12 cellular contexts compared by ENCODE assay signal in the genomic region with DNA sequence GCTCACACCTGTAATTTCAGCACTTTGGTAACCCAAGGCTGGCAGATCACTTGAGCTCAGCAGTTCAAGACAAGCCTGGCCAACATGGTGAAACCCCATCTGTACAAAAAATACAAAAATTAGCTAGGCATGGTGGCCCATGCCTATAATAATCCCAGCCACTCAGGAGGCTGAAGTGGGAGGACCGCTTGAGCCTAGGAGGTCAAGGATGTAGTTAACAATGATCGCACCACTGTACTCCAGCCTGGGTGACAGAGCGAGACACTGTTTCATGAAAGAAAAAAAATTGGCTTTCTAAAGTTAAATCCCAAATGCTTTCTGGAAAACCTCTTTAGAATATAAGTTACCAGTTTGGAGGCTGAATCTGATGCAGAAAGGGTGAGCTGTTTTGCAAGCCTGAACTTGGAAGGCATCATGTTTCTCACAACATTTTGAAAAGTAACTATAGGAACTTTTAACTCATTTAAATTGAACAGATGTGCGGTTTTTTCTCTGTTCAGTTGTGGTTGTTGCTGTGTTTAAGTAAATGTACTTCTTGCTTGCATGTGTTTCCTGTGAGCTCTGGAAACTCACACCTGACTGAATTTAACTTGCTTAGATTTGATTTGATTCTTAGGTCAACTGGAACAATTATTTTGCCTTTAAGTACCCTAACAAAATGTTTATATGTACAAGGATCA. TPM values are rescaled to one million over a fixed set of nuclear protein-coding genes. Genes with fewer than 3 reads are reported as not detected.
DNase-seq lines count a peak whose midpoint lies in the region; ATAC-seq and TF ChIP-seq lines count a peak whose summit lies in the region.
"Had no signal": no experiment of that assay in that cellular context is flagged by ENCODE, and none has a peak within 500 bp of the region (broad histone marks: within the 10 kb centered on the region; RNA-seq: fewer than 3 reads in every experiment).

No MANE protein-coding gene starts in this region.

- intact Hi-C loops in natural killer cell (cut with micrococcal nuclease) (no loop called here), Right ventricle myocardium inferior (cut with DNase I) (no loop called here)

- H3K27ac ChIP-seq in thymus (ENCODE audit: low read depth): peak overlapping the region; percentile 84
- H3K27ac ChIP-seq: HL-60, pancreas had no signal

- 57% methylated on average over 4 of the region's 4 CpGs for WGBS in thymus

- H3K36me3 Mint-ChIP-seq in natural killer cell: no peaks in the 10 kb centered on the region
- no peaks in the 10 kb centered on the region for H3K36me3 Mint-ChIP-seq in natural killer cell treated with Interleukin-12 subunit alpha and Interleukin-12 subunit beta and Interleukin-15 and Interleukin-18, amount 100 ng/mL, for 72 hours
- H3K36me3 Mint-ChIP-seq in T-helper 2 cell treated with Interferon-gamma antibody and Interleukin-4, amounts not matched to agents 5 μg/mL and 100 μg/mL, for 36 hours (ENCODE audit: low read depth): no peaks in the 10 kb centered on the region

- no peak for DNase-seq in natural killer cell
- DNase-seq in natural killer cell treated with Interleukin-12 subunit alpha and Interleukin-12 subunit beta and Interleukin-15 and Interleukin-18, amount 100 ng/mL, for 72 hours (ENCODE audit: low spot score): no peak
- DNase-seq in T-helper 2 cell treated with Interferon-gamma antibody and Interleukin-4, amounts not matched to agents 5 μg/mL and 100 μg/mL, for 36 hours (ENCODE audit: low spot score): no peak
- no peak for DNase-seq in stimulated activated CD4-positive, alpha-beta T cell treated with anti-CD3 and anti-CD28 coated beads, Interleukin-4, amount 100 ng/mL, for 4 hours
- no peak for DNase-seq in SHP77 (lab: John Stamatoyannopoulos, UW)
- DNase-seq in Right ventricle myocardium inferior (ENCODE audit: missing footprints): no peak
- DNase-seq: AML-193, anterior cingulate cortex, pancreas had no signal

- H3K27me3 Mint-ChIP-seq in natural killer cell (ENCODE audit: low read depth in 2 of 2): no peaks in the 10 kb centered on the region
- no peaks in the 10 kb centered on the region for H3K27me3 Mint-ChIP-seq in natural killer cell treated with Interleukin-12 subunit alpha and Interleukin-12 subunit beta and Interleukin-15 and Interleukin-18, amount 100 ng/mL, for 72 hours
- no peaks in the 10 kb centered on the region for H3K27me3 Mint-ChIP-seq in T-helper 2 cell treated with Interferon-gamma antibody and Interleukin-4, amounts not matched to agents 5 μg/mL and 100 μg/mL, for 36 hours (ENCODE audit: low read depth)

- H3K4me1 ChIP-seq in thymus (ENCODE audit: control insufficient read depth, insufficient read depth, low read length): peaks cover 28% of the 10 kb centered on the region
- H3K4me1 ChIP-seq: pancreas had no signal

- H3K4me1 Mint-ChIP-seq in natural killer cell: peaks cover 7 to 16% of the 10 kb centered on the region in 2 donors
- peaks cover 0 to 7% of the 10 kb centered on the region in 2 donors for H3K4me1 Mint-ChIP-seq in natural killer cell treated with Interleukin-12 subunit alpha and Interleukin-12 subunit beta and Interleukin-15 and Interleukin-18, amount 100 ng/mL, for 72 hours (ENCODE audit: low read depth in 2 of 2)
- peaks cover 59% of the 10 kb centered on the region for H3K4me1 Mint-ChIP-seq in T-helper 2 cell treated with Interferon-gamma antibody and Interleukin-4, amounts not matched to agents 5 μg/mL and 100 μg/mL, for 36 hours (ENCODE audit: low read depth)

- no peaks in the 10 kb centered on the region for H3K27me3 ChIP-seq in thymus (ENCODE audit: control insufficient read depth, insufficient read depth)
- H3K27me3 ChIP-seq: pancreas had no signal

- H3K9me3 Mint-ChIP-seq in natural killer cell: no peaks in the 10 kb centered on the region
- H3K9me3 Mint-ChIP-seq in natural killer cell treated with Interleukin-12 subunit alpha and Interleukin-12 subunit beta and Interleukin-15 and Interleukin-18, amount 100 ng/mL, for 72 hours: no peaks in the 10 kb centered on the region
- no peaks in the 10 kb centered on the region for H3K9me3 Mint-ChIP-seq in T-helper 2 cell treated with Interferon-gamma antibody and Interleukin-4, amounts not matched to agents 5 μg/mL and 100 μg/mL, for 36 hours

- ATAC-seq in natural killer cell: peak in 1 of 3 donors; percentile 56
- ATAC-seq in natural killer cell treated with Interleukin-12 subunit alpha and Interleukin-12 subunit beta and Interleukin-15 and Interleukin-18, amount 100 ng/mL, for 72 hours: no peak
- peak; percentile 70 for ATAC-seq in HG02885 (IDR thresholded peaks at IDR 0.05; ENCODE audit: poor library complexity, unreplicated experiment)
- ATAC-seq in Right ventricle myocardium inferior: no peak
- ATAC-seq: pancreas had no signal

- no peak overlapping the region for H3K4me3 Mint-ChIP-seq in natural killer cell
- no peak overlapping the region for H3K4me3 Mint-ChIP-seq in natural killer cell treated with Interleukin-12 subunit alpha and Interleukin-12 subunit beta and Interleukin-15 and Interleukin-18, amount 100 ng/mL, for 72 hours
- peak overlapping the region; percentile 67 for H3K4me3 Mint-ChIP-seq in T-helper 2 cell treated with Interferon-gamma antibody and Interleukin-4, amounts not matched to agents 5 μg/mL and 100 μg/mL, for 36 hours

- no peaks in the 10 kb centered on the region for H3K9me3 ChIP-seq in thymus (ENCODE audit: control insufficient read depth)
- H3K9me3 ChIP-seq: pancreas had no signal

- peak overlapping the region; percentile 14 to 60 for H3K27ac Mint-ChIP-seq in natural killer cell
- no peak overlapping the region for H3K27ac Mint-ChIP-seq in natural killer cell treated with Interleukin-12 subunit alpha and Interleukin-12 subunit beta and Interleukin-15 and Interleukin-18, amount 100 ng/mL, for 72 hours
- H3K27ac Mint-ChIP-seq in T-helper 2 cell treated with Interferon-gamma antibody and Interleukin-4, amounts not matched to agents 5 μg/mL and 100 μg/mL, for 36 hours: peak overlapping the region; percentile 77

- H3K36me3 ChIP-seq in thymus (ENCODE audit: control insufficient read depth, insufficient read depth): no peaks in the 10 kb centered on the region
- H3K36me3 ChIP-seq: pancreas had no signal

- H3K4me3 ChIP-seq in thymus (ENCODE audit: low read length): no peak overlapping the region
- H3K4me3 ChIP-seq: pancreas had no signal

- no peak for TF ChIP-seq CTCF in natural killer cell (IDR thresholded peaks at IDR 0.05)

RNA-seq across cellular contexts. Expression of a gene that starts 39.8 kb away (rescaled TPM):
- total RNA-seq in natural killer cell (100 to 1,000 TPM in 1 of 3 donors, 10 to 100 TPM in 2; 67.8 to 105 (median 71.1) TPM), Right ventricle myocardium inferior (14.4 TPM)
- total RNA-seq in natural killer cell treated with Interleukin-12 subunit alpha and Interleukin-12 subunit beta and Interleukin-15 and Interleukin-18, amount 100 ng/mL, for 72 hours: 10 to 100 TPM; 35.8 to 42.3 TPM
- 32.8 TPM for polyA plus RNA-seq in thymus

Comparison
In these comparisons a context has a peak if more than half of its experiments do, and no peak if none do; other contexts are left out.
1. H3K27ac Mint-ChIP-seq: peak in natural killer cell (2 of 2) and T-helper 2 cell treated with Interferon-gamma antibody and Interleukin-4, amounts not matched to agents 5 μg/mL and 100 μg/mL, for 36 hours (single experiment); none in natural killer cell treated with Interleukin-12 subunit alpha and Interleukin-12 subunit beta and Interleukin-15 and Interleukin-18, amount 100 ng/mL, for 72 hours (0 of 2).